Comparison of ENCODE assay signal across 2 cellular contexts in the genomic region with DNA sequence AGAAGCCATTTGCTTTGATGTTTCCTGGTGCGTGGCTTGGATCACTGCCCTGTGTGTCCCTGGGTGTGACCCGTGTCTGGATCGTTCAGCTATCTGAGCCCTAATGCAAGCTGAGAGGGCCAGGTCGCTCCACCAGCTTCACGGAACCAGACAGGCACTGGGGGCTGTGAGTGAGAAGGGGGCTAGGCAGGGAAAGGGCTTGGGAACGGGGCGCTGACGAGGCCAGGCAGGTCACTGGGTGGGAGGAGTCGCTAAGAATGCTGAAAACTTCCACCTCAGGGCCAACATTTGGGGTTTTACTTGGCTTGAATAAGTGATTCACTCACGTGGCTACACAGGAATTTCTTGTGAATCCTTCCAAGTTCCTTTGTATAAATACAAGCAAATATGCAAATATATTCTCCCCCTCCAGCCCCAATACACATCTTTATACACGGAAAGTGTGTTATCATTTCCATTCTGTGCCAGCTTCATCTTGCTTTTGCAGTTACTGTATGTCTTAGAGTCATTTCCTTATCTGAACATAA.
TF ChIP-seq lines count a peak whose summit lies in the region.

No MANE protein-coding gene starts in this region.

TF ChIP-seq in IMR-90, 13 proteins besides CTCF, POLR2A, EP300 and RAD21:
- TF ChIP-seq RFX5 (IDR thresholded peaks at IDR 0.05; ENCODE audit: low read depth, low read length) (no peak), MAFK (IDR thresholded peaks at IDR 0.05; ENCODE audit: low read depth, low read length) (no peak), USF2 (IDR thresholded peaks at IDR 0.05; ENCODE audit: low read depth, low read length) (peak; percentile 66; the same call in 1 of the 2 replicates), BHLHE40 (IDR thresholded peaks at IDR 0.05; ENCODE audit: low read depth, low read length) (peak; percentile 51; the same call in 1 of the 2 replicates)
TF ChIP-seq in IMR-90: peak in this region for 2.

TF ChIP-seq in K562, 482 proteins besides CTCF, POLR2A, EP300 and RAD21:
- TF ChIP-seq XRCC3 (IDR thresholded peaks at IDR 0.05) (no peak), CC2D1A (IDR thresholded peaks at IDR 0.05) (no peak), KAT8 (IDR thresholded peaks at IDR 0.05; ENCODE audit: low read depth) (no peak)
